In genomic region chr17:55414983-55415382, GRCh38 we compare ENCODE assay signal across 27 cellular contexts. TPM values are rescaled to one million over a fixed set of nuclear protein-coding genes. Genes with fewer than 3 reads are reported as not detected.
DNase-seq lines count a peak whose midpoint lies in the region; ATAC-seq and TF ChIP-seq lines count a peak whose summit lies in the region.
"Had no signal": no experiment of that assay in that cellular context is flagged by ENCODE, and none has a peak within 500 bp of the region (broad histone marks: within the 10 kb centered on the region; RNA-seq: fewer than 3 reads in every experiment).

No MANE protein-coding gene starts in this region.

- no peaks in the 10 kb centered on the region; the same call in 1 of the 2 replicates for H3K36me3 ChIP-seq in Caco-2 (ENCODE audit: control insufficient read depth, insufficient read depth, low read length)

- ATAC-seq in stimulated activated effector memory CD8-positive, alpha-beta T cell treated with anti-CD3 and anti-CD28 coated beads, Interleukin-12 subunit alpha, Interleukin-12 subunit beta, amount 100 ng/mL, for 72 hours = no peak
- ATAC-seq: K562, PC-3, upper lobe of right lung had no signal

- H3K4me3 ChIP-seq in Caco-2 (ENCODE audit: low read depth, low read length) = no peak overlapping the region
- H3K4me3 ChIP-seq: GM23248, K562, suprapubic skin, upper lobe of right lung had no signal

- peaks cover 2% of the 10 kb centered on the region; the same call in 1 of the 2 replicates for H3K4me1 ChIP-seq in Caco-2

- peaks cover 84% of the 10 kb centered on the region for H3K36me3 Mint-ChIP-seq in activated naive CD4-positive, alpha-beta T cell treated with anti-CD3 and anti-CD28 coated beads, Interleukin-2, amount 10 ng/mL, durations not matched to agents 7 days and 5 days
- H3K36me3 Mint-ChIP-seq in Caco-2 (ENCODE audit: insufficient read depth, unreplicated experiment) = peaks cover 64% of the 10 kb centered on the region
- H3K36me3 Mint-ChIP-seq in activated naive CD8-positive, alpha-beta T cell = peaks cover 13% of the 10 kb centered on the region
- peaks cover 57% of the 10 kb centered on the region for H3K36me3 Mint-ChIP-seq in stimulated activated effector memory CD8-positive, alpha-beta T cell treated with anti-CD3 and anti-CD28 coated beads, Interleukin-12 subunit alpha, Interleukin-12 subunit beta, amount 100 ng/mL, for 72 hours
- peaks cover 4% of the 10 kb centered on the region for H3K36me3 Mint-ChIP-seq in chondrocyte (ENCODE audit: low read depth)

- H3K27me3 Mint-ChIP-seq in activated naive CD4-positive, alpha-beta T cell treated with anti-CD3 and anti-CD28 coated beads, Interleukin-2, amount 10 ng/mL, durations not matched to agents 7 days and 5 days = no peaks in the 10 kb centered on the region
- H3K27me3 Mint-ChIP-seq in Caco-2 (ENCODE audit: insufficient read depth, unreplicated experiment) (no peaks in the 10 kb centered on the region), chondrocyte (ENCODE audit: low read depth) (no peaks in the 10 kb centered on the region)
- H3K27me3 Mint-ChIP-seq in activated naive CD8-positive, alpha-beta T cell = no peaks in the 10 kb centered on the region
- H3K27me3 Mint-ChIP-seq: CD4-positive, CD25-positive, alpha-beta regulatory T cell; effector memory CD8-positive, alpha-beta T cell; progenitor cell of endocrine pancreas had no signal

- H3K27ac Mint-ChIP-seq in activated naive CD4-positive, alpha-beta T cell treated with anti-CD3 and anti-CD28 coated beads, Interleukin-2, amount 10 ng/mL, durations not matched to agents 7 days and 5 days = peak overlapping the region; percentile 52
- peak overlapping the region; percentile 48 for H3K27ac Mint-ChIP-seq in Caco-2 (ENCODE audit: unreplicated experiment)
- peak overlapping the region; percentile 34 for H3K27ac Mint-ChIP-seq in activated naive CD8-positive, alpha-beta T cell
- H3K27ac Mint-ChIP-seq in stimulated activated effector memory CD8-positive, alpha-beta T cell treated with anti-CD3 and anti-CD28 coated beads, Interleukin-12 subunit alpha, Interleukin-12 subunit beta, amount 100 ng/mL, for 72 hours = peak overlapping the region; percentile 56
- H3K27ac Mint-ChIP-seq in chondrocyte (ENCODE audit: unreplicated experiment) = no peak overlapping the region
- H3K27ac Mint-ChIP-seq: progenitor cell of endocrine pancreas had no signal

- TF ChIP-seq CTCF in Caco-2 (IDR thresholded peaks at IDR 0.05; ENCODE audit: insufficient read depth in 1 of 2, low read depth in 1 of 2, low read length in 1 of 2, severe bottlenecking in 1 of 2, unreplicated experiment in 1 of 2) (no peak), chondrocyte (IDR thresholded peaks at IDR 0.05) (no peak)

- POLR2A ChIA-PET in Caco-2 (lab: Charles Lee) = no interaction called here

- intact Hi-C loops in Caco-2 (cut with micrococcal nuclease; ENCODE audit: unreplicated experiment) = no loop called here

- H3K27me3 ChIP-seq in Caco-2 (replicated peaks; ENCODE audit: control insufficient read depth, insufficient read depth, low read length) = no peaks in the 10 kb centered on the region
- H3K27me3 ChIP-seq: suprapubic skin, upper lobe of right lung had no signal

- peaks cover 58% of the 10 kb centered on the region for H3K4me1 Mint-ChIP-seq in activated naive CD4-positive, alpha-beta T cell treated with anti-CD3 and anti-CD28 coated beads, Interleukin-2, amount 10 ng/mL, durations not matched to agents 7 days and 5 days
- H3K4me1 Mint-ChIP-seq in Caco-2 (ENCODE audit: low read depth, unreplicated experiment) = peaks cover 42% of the 10 kb centered on the region
- peaks cover 55% of the 10 kb centered on the region for H3K4me1 Mint-ChIP-seq in activated naive CD8-positive, alpha-beta T cell (ENCODE audit: low read depth)
- H3K4me1 Mint-ChIP-seq in stimulated activated effector memory CD8-positive, alpha-beta T cell treated with anti-CD3 and anti-CD28 coated beads, Interleukin-12 subunit alpha, Interleukin-12 subunit beta, amount 100 ng/mL, for 72 hours = peaks cover 50% of the 10 kb centered on the region
- H3K4me1 Mint-ChIP-seq in chondrocyte (ENCODE audit: low read depth) = peaks cover 2% of the 10 kb centered on the region

- no TSS peak for BruUV-seq in Caco-2 (replicated peaks; lab: Mats Ljungman, UMichigan)

- no peak overlapping the region for H3K4me3 Mint-ChIP-seq in activated naive CD4-positive, alpha-beta T cell treated with anti-CD3 and anti-CD28 coated beads, Interleukin-2, amount 10 ng/mL, durations not matched to agents 7 days and 5 days
- H3K4me3 Mint-ChIP-seq in Caco-2 (ENCODE audit: unreplicated experiment) (no peak overlapping the region), chondrocyte (ENCODE audit: unreplicated experiment) (no peak overlapping the region)
- H3K4me3 Mint-ChIP-seq in activated naive CD8-positive, alpha-beta T cell = no peak overlapping the region
- H3K4me3 Mint-ChIP-seq in stimulated activated effector memory CD8-positive, alpha-beta T cell treated with anti-CD3 and anti-CD28 coated beads, Interleukin-12 subunit alpha, Interleukin-12 subunit beta, amount 100 ng/mL, for 72 hours = peak overlapping the region; percentile 28
- H3K4me3 Mint-ChIP-seq: CD4-positive, CD25-positive, alpha-beta regulatory T cell had no signal

- H3K9me3 Mint-ChIP-seq in activated naive CD4-positive, alpha-beta T cell treated with anti-CD3 and anti-CD28 coated beads, Interleukin-2, amount 10 ng/mL, durations not matched to agents 7 days and 5 days = no peaks in the 10 kb centered on the region
- no peaks in the 10 kb centered on the region for H3K9me3 Mint-ChIP-seq in Caco-2 (ENCODE audit: unreplicated experiment)
- peaks cover 3% of the 10 kb centered on the region for H3K9me3 Mint-ChIP-seq in activated naive CD8-positive, alpha-beta T cell (ENCODE audit: low read depth)
- no peaks in the 10 kb centered on the region for H3K9me3 Mint-ChIP-seq in stimulated activated effector memory CD8-positive, alpha-beta T cell treated with anti-CD3 and anti-CD28 coated beads, Interleukin-12 subunit alpha, Interleukin-12 subunit beta, amount 100 ng/mL, for 72 hours
- H3K9me3 Mint-ChIP-seq in chondrocyte (ENCODE audit: low read depth) = peaks cover 3% of the 10 kb centered on the region
- H3K9me3 Mint-ChIP-seq: CD4-positive, CD25-positive, alpha-beta regulatory T cell; effector memory CD8-positive, alpha-beta T cell had no signal

- CTCF ChIA-PET in activated naive CD4-positive, alpha-beta T cell treated with anti-CD3 and anti-CD28 coated beads, Interleukin-2, amount 10 ng/mL, durations not matched to agents 7 days and 5 days (lab: Charles Lee) = no interaction called here
- CTCF ChIA-PET in Caco-2 (lab: Charles Lee) = no interaction called here

- H3K9me3 ChIP-seq in Caco-2 = no peaks in the 10 kb centered on the region
- H3K9me3 ChIP-seq: SK-N-SH, suprapubic skin, upper lobe of right lung had no signal

- no peak for DNase-seq in activated naive CD4-positive, alpha-beta T cell treated with anti-CD3 and anti-CD28 coated beads, Interleukin-2, amount 10 ng/mL, durations not matched to agents 7 days and 5 days
- no peak for DNase-seq in activated naive CD4-positive, alpha-beta T cell treated with Interleukin-2 at 50 U/mL for 16 hours
- no peak for DNase-seq in Caco-2
- DNase-seq in stimulated activated effector memory CD8-positive, alpha-beta T cell treated with anti-CD3 and anti-CD28 coated beads, Interleukin-12 subunit alpha, Interleukin-12 subunit beta, amount 100 ng/mL, for 72 hours (ENCODE audit: low spot score in 2 of 2) = no peak
- DNase-seq in DMS114 treated with DMSO at 0.1 percent for 48 hours (lab: John Stamatoyannopoulos, UW; ENCODE audit: unreplicated experiment) = no peak
- no peak for DNase-seq in NCI-H1930 (lab: John Stamatoyannopoulos, UW)
- DNase-seq in chondrocyte (ENCODE audit: low spot score) = no peak
- DNase-seq: activated CD4-positive, alpha-beta T cell treated with anti-CD3 and anti-CD28 coated beads, Interleukin-2, amount 50 U/mL, for 4 hours; activated CD8-positive, alpha-beta memory T cell treated with anti-CD3 and anti-CD28 coated beads, Interleukin-2, amount 50 U/mL, for 48 hours; caudate nucleus; CD4-positive, CD25-positive, alpha-beta regulatory T cell; effector memory CD8-positive, alpha-beta T cell; glutamatergic neuron; GM23248; islet precursor cell; NCI-H1092; NCI-H1694 treated with DMSO at 0.1 percent for 48 hours; NCI-H510A; NK-92 treated with Interleukin-12 subunit alpha and Interleukin-12 subunit beta, amount 100 ng/mL, for 24 hours; PC-3; SK-N-SH; stimulated activated CD4-positive, alpha-beta T cell treated with anti-CD3 and anti-CD28 coated beads, Interleukin-4, amount 100 ng/mL, for 1 hour; upper lobe of right lung had no signal

RNA-seq across cellular contexts. Expression of gene MMD, which starts 6.7 kb away (rescaled TPM):
- 38.6 and 39.0 TPM in 2 replicates for total RNA-seq in Caco-2 (2022)
- 7.6 to 9.4 TPM (median 8.2 TPM) in 3 replicates for total RNA-seq in chondrocyte
